In genomic region chr10:84876116-84876999, GRCh38 we compare ENCODE assay signal across 20 cellular contexts.
DNase-seq lines count a peak whose midpoint lies in the region; ATAC-seq, FAIRE-seq and TF ChIP-seq lines count a peak whose summit lies in the region.
"Had no signal": no experiment of that assay in that cellular context is flagged by ENCODE, and none has a peak within 500 bp of the region (broad histone marks: within the 10 kb centered on the region; RNA-seq: fewer than 3 reads in every experiment).

No MANE protein-coding gene starts in this region.

- peak; percentile 94 for ATAC-seq in HepG2
- ATAC-seq: PC-3 had no signal

- peak in 1 of 2 experiments; percentile 45; a peak in 1 of 4 replicates for TF ChIP-seq EP300 in HepG2 (IDR thresholded peaks at IDR 0.05; ENCODE audit: low read depth in 2 of 2, low read length in 2 of 2)
- no peak for TF ChIP-seq EP300 in HepG2 (CRISPR knock-in tag; IDR thresholded peaks at IDR 0.05; ENCODE audit: borderline replicate concordance)

- DNase-seq in COLO668 (lab: John Stamatoyannopoulos, UW; ENCODE audit: unreplicated experiment): peak; percentile 46
- DNase-seq in DMS53 (lab: John Stamatoyannopoulos, UW): peak; percentile 77
- peak; percentile 42 for DNase-seq in SK-N-DZ (ENCODE audit: low spot score)
- peak; percentile 51 for DNase-seq in HepG2 (ENCODE audit: low spot score)
- no peak for DNase-seq in activated CD4-positive, alpha-beta memory T cell treated with anti-CD3 and anti-CD28 coated beads, Interleukin-2, amount 10 ng/mL, durations not matched to agents 7 days and 5 days
- no peak for DNase-seq in BE2C
- DNase-seq in NCI-H1436 (lab: John Stamatoyannopoulos, UW): no peak
- DNase-seq: ACHN, KG1, MV-4-11, NCI-H1417 treated with DMSO at 0.1 percent for 48 hours, NCI-H1930, NCI-H345, NCI-H526 treated with DMSO at 0.1 percent for 48 hours, PC-3, RPMI8226, SJCRH30, SW 1271 had no signal

- no peak overlapping the region for H2AFZ ChIP-seq in HepG2 (ENCODE audit: low read length)

- H3K4me3 Mint-ChIP-seq in activated CD4-positive, alpha-beta memory T cell treated with anti-CD3 and anti-CD28 coated beads, Interleukin-2, amount 10 ng/mL, durations not matched to agents 7 days and 5 days: no peak overlapping the region
- H3K4me3 Mint-ChIP-seq: CD14-positive monocyte had no signal

- no peaks in the 10 kb centered on the region for H4K20me1 ChIP-seq in HepG2 (ENCODE audit: insufficient read depth, low read length)

- no peak for TF ChIP-seq POLR2A in HepG2 (IDR thresholded peaks at IDR 0.05; ENCODE audit: insufficient read depth in 1 of 2, low read depth in 2 of 2, low read length in 2 of 2)

- no peaks in the 10 kb centered on the region for H3K9me3 Mint-ChIP-seq in activated CD4-positive, alpha-beta memory T cell treated with anti-CD3 and anti-CD28 coated beads, Interleukin-2, amount 10 ng/mL, durations not matched to agents 7 days and 5 days

- H3K4me2 ChIP-seq in HepG2 (ENCODE audit: low read depth, low read length): peak overlapping the region; percentile 44

- WGBS in HepG2 (ENCODE audit: low lambda C conversion rate): 1% methylated on average over 3 of the region's 4 CpGs

- CTCF ChIA-PET in HepG2 (lab: Yijun Ruan, JAX; ENCODE audit: low intra/inter-chr PET ratio, low total read pairs): no interaction called here
- CTCF ChIA-PET in activated CD4-positive, alpha-beta memory T cell treated with anti-CD3 and anti-CD28 coated beads, Interleukin-2, amount 10 ng/mL, durations not matched to agents 7 days and 5 days (lab: Charles Lee): no interaction called here

- no peak for TF ChIP-seq RAD21 in HepG2 (CRISPR knock-in tag; IDR thresholded peaks at IDR 0.05)

- H3K9me3 ChIP-seq in HepG2 (ENCODE audit: low read length) (no peaks in the 10 kb centered on the region), BE2C (no peaks in the 10 kb centered on the region)
- H3K9me3 ChIP-seq: SJCRH30 had no signal

- no peaks in the 10 kb centered on the region for H3K27me3 Mint-ChIP-seq in activated CD4-positive, alpha-beta memory T cell treated with anti-CD3 and anti-CD28 coated beads, Interleukin-2, amount 10 ng/mL, durations not matched to agents 7 days and 5 days

- H3K4me3 ChIP-seq in HepG2 (replicated peaks in 1 of 3; ENCODE audit: insufficient read depth in 1 of 3, low read depth in 2 of 3, low read length in 3 of 3) (no peak overlapping the region; a peak in 1 of 6 replicates), BE2C (ENCODE audit: low read depth, low read length) (no peak overlapping the region)
- H3K4me3 ChIP-seq: SJCRH30 had no signal

- H3K36me3 ChIP-seq in HepG2 (replicated peaks in 1 of 2; ENCODE audit: control insufficient read depth in 1 of 2, insufficient read depth in 2 of 2, low read length in 2 of 2) (no peaks in the 10 kb centered on the region), BE2C (no peaks in the 10 kb centered on the region)
- H3K36me3 ChIP-seq: SJCRH30 had no signal

- in situ Hi-C loops in HepG2 (cut with HindIII; ENCODE audit: extremely low pct_ligation_motif_present, low pct_unique_long_range_greater_than_20kb): no loop called here

- POLR2A ChIA-PET in HepG2 (lab: Yijun Ruan, JAX): no interaction called here
- POLR2A ChIA-PET in activated CD4-positive, alpha-beta memory T cell treated with anti-CD3 and anti-CD28 coated beads, Interleukin-2, amount 10 ng/mL, durations not matched to agents 7 days and 5 days (lab: Charles Lee): no interaction called here

- H3K9ac ChIP-seq in HepG2 (ENCODE audit: insufficient read depth, low read depth, low read length): no peak overlapping the region

- no TSS peak for BruUV-seq in HepG2 (replicated peaks; lab: Mats Ljungman, UMichigan)

- H3K27me3 ChIP-seq in HepG2 (ENCODE audit: control insufficient read depth in 1 of 2, insufficient read depth in 2 of 2, low read length in 2 of 2) (no peaks in the 10 kb centered on the region), BE2C (no peaks in the 10 kb centered on the region)
- H3K27me3 ChIP-seq: SJCRH30 had no signal

- H3K27ac ChIP-seq in HepG2 (ENCODE audit: extremely low read length, insufficient read depth, low read length): peak overlapping the region; percentile 30
- H3K27ac ChIP-seq: SJCRH30 had no signal

- H3K4me1 Mint-ChIP-seq in activated CD4-positive, alpha-beta memory T cell treated with anti-CD3 and anti-CD28 coated beads, Interleukin-2, amount 10 ng/mL, durations not matched to agents 7 days and 5 days: no peaks in the 10 kb centered on the region
- H3K4me1 Mint-ChIP-seq: CD14-positive monocyte had no signal

- no peak overlapping the region for H3K27ac Mint-ChIP-seq in activated CD4-positive, alpha-beta memory T cell treated with anti-CD3 and anti-CD28 coated beads, Interleukin-2, amount 10 ng/mL, durations not matched to agents 7 days and 5 days
- H3K27ac Mint-ChIP-seq: CD14-positive monocyte had no signal

- H3K79me2 ChIP-seq in HepG2 (ENCODE audit: insufficient read depth, low read length): no peaks in the 10 kb centered on the region

- FAIRE-seq in HepG2 (lab: Jason Lieb, UNC): no peak
- FAIRE-seq: G401.6 had no signal

- intact Hi-C loops in HepG2 (cut with micrococcal nuclease; ENCODE audit: unreplicated experiment): no loop called here

- H3K4me1 ChIP-seq in HepG2 (ENCODE audit: insufficient read depth, low read length) (peaks cover 26% of the 10 kb centered on the region), BE2C (no peaks in the 10 kb centered on the region)
- H3K4me1 ChIP-seq: SJCRH30 had no signal

- TF ChIP-seq CTCF in HepG2 (CRISPR knock-in tag; IDR thresholded peaks at IDR 0.05): no peak
- no peak for TF ChIP-seq CTCF in BE2C (IDR thresholded peaks at IDR 0.05; ENCODE audit: low read depth, low read length)

- H3K36me3 Mint-ChIP-seq in activated CD4-positive, alpha-beta memory T cell treated with anti-CD3 and anti-CD28 coated beads, Interleukin-2, amount 10 ng/mL, durations not matched to agents 7 days and 5 days (ENCODE audit: low read depth): no peaks in the 10 kb centered on the region
- H3K36me3 Mint-ChIP-seq: CD14-positive monocyte had no signal

TF ChIP-seq in HepG2, 621 proteins besides CTCF, POLR2A, EP300 and RAD21 (continues in another document):
- TF ChIP-seq MEF2D (CRISPR knock-in tag; IDR thresholded peaks at IDR 0.05): peak; percentile 62; the same call in 1 of the 2 replicates
- peak; percentile 54 for TF ChIP-seq ARID5B (CRISPR knock-in tag; IDR thresholded peaks at IDR 0.05)
- no peak for TF ChIP-seq DNMT3B (CRISPR knock-in tag; conservative IDR thresholded peaks at IDR 0.05)
- no peak for TF ChIP-seq SRSF9 (IDR thresholded peaks at IDR 0.05; ENCODE audit: borderline replicate concordance, insufficient read depth, low read depth, low read length, poor library complexity, severe bottlenecking)
- no peak for TF ChIP-seq TBX3 (IDR thresholded peaks at IDR 0.05; ENCODE audit: borderline replicate concordance)

Comparison
In these comparisons a context has a peak if more than half of its experiments do, and no peak if none do; other contexts are left out.
1. DNase-seq: peak in COLO668 (single experiment), DMS53 (single experiment), SK-N-DZ (single experiment) and HepG2 (single experiment); none in activated CD4-positive, alpha-beta memory T cell treated with anti-CD3 and anti-CD28 coated beads, Interleukin-2, amount 10 ng/mL, durations not matched to agents 7 days and 5 days (single experiment), BE2C (single experiment) and NCI-H1436 (single experiment).